Comparison of ENCODE assay signal across 9 cellular contexts in the genomic region with DNA sequence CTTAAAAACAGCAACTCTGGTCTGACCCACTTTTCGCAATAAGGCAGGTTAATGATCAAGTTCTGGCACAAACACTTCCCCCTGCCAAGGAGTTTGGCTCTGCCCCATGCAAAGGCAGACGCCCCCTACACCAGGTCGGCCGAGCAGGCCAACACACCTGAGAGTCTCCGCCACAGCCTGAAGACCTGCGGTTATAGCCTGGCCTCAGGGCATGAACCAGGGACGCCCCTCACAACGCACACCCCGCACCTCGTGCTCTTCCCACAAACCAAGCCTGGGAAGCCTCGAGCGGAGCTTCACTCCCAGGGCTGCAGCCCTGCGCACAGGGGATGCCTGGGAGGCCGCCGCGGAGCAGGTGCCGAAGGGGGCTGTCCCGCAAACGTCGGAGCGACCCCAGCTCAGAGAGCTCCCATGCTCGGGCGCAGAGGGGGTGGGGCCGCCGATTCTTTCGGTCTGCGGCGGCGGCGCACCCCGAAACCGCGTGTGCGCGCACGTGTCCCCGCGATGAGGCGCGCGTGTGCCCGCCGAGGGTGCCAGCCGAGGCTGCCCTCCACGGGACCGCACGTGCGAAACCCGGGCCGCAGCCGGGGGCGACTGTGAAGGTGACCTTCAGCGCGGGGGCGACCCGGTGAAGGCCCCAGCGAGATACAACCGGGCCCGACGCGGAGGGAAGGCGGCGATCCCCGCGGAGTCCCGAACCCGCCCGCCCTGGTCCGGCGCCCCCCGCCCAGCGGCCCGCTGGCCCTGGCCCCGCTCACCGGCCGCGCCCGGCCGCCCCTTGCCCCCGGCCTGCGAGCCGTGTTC. TPM values are rescaled to one million over a fixed set of nuclear protein-coding genes. Genes with fewer than 3 reads are reported as not detected.
DNase-seq lines count a peak whose midpoint lies in the region; ATAC-seq and TF ChIP-seq lines count a peak whose summit lies in the region.
"Had no signal": no experiment of that assay in that cellular context is flagged by ENCODE, and none has a peak within 500 bp of the region (broad histone marks: within the 10 kb centered on the region; RNA-seq: fewer than 3 reads in every experiment).

No MANE protein-coding gene starts in this region.

- H3K9me3 Mint-ChIP-seq in CD8-positive, alpha-beta T cell = no peaks in the 10 kb centered on the region
- H3K9me3 Mint-ChIP-seq in activated T-helper 1 cell treated with anti-CD3 and anti-CD28 coated beads, Interleukin-12 subunit alpha, Interleukin-12 subunit beta, Interleukin-2, Interleukin-4 antibody, amounts not matched to agents 30 ng/mL and 10 ng/mL and 1 ng/mL, durations not matched to agents 14 hours and 24 hours and 36 hours = no peaks in the 10 kb centered on the region

- TF ChIP-seq POLR2A in heart left ventricle (IDR thresholded peaks at IDR 0.05) = no peak

- H3K27me3 Mint-ChIP-seq in CD8-positive, alpha-beta T cell (ENCODE audit: low read depth) = no peaks in the 10 kb centered on the region
- no peaks in the 10 kb centered on the region for H3K27me3 Mint-ChIP-seq in activated T-helper 1 cell treated with anti-CD3 and anti-CD28 coated beads, Interleukin-12 subunit alpha, Interleukin-12 subunit beta, Interleukin-2, Interleukin-4 antibody, amounts not matched to agents 30 ng/mL and 10 ng/mL and 1 ng/mL, durations not matched to agents 14 hours and 24 hours and 36 hours (ENCODE audit: insufficient read depth)

- H3K4me1 Mint-ChIP-seq in CD8-positive, alpha-beta T cell (ENCODE audit: low read depth) = peaks cover 35% of the 10 kb centered on the region
- H3K4me1 Mint-ChIP-seq in activated T-helper 1 cell treated with anti-CD3 and anti-CD28 coated beads, Interleukin-12 subunit alpha, Interleukin-12 subunit beta, Interleukin-2, Interleukin-4 antibody, amounts not matched to agents 30 ng/mL and 10 ng/mL and 1 ng/mL, durations not matched to agents 14 hours and 24 hours and 36 hours (ENCODE audit: low read depth) = peaks cover 32% of the 10 kb centered on the region

- DNase-seq in CD8-positive, alpha-beta T cell = peak in 3 of 7 experiments; percentile 32 to 43 (median 32)
- DNase-seq in Jurkat, Clone E6-1 (ENCODE audit: low read depth, low spot score) = no peak
- peak; percentile 26 for DNase-seq in activated T-helper 1 cell treated with anti-CD3 and anti-CD28 coated beads, Interleukin-12 subunit alpha, Interleukin-12 subunit beta, Interleukin-2, Interleukin-4 antibody, amounts not matched to agents 30 ng/mL and 10 ng/mL and 1 ng/mL, durations not matched to agents 14 hours and 24 hours and 36 hours (ENCODE audit: low spot score)
- DNase-seq in heart left ventricle (no peak), retina (peak; percentile 59), mucosa of gallbladder (ENCODE audit: low spot score) (no peak), NCI-H2107 (lab: John Stamatoyannopoulos, UW) (no peak)

- WGBS in heart left ventricle, 4 donors = 1 to 5% (median 2%) methylated on average over 9 to 82 of the region's 82 CpGs

- peaks cover 45% of the 10 kb centered on the region for H3K4me1 ChIP-seq in CD8-positive, alpha-beta T cell (ENCODE audit: insufficient read depth, low read length)
- H3K4me1 ChIP-seq in heart left ventricle = peaks cover 10 to 73% (median 48%) of the 10 kb centered on the region in 12 donors

- H3K4me3 Mint-ChIP-seq in CD8-positive, alpha-beta T cell = peak overlapping the region; percentile 88
- peak overlapping the region; percentile 95 for H3K4me3 Mint-ChIP-seq in activated T-helper 1 cell treated with anti-CD3 and anti-CD28 coated beads, Interleukin-12 subunit alpha, Interleukin-12 subunit beta, Interleukin-2, Interleukin-4 antibody, amounts not matched to agents 30 ng/mL and 10 ng/mL and 1 ng/mL, durations not matched to agents 14 hours and 24 hours and 36 hours

- intact Hi-C loops in CD8-positive, alpha-beta T cell (cut with DNase I, micrococcal nuclease) = loop anchor here in 1 of 2 experiments (1.0 to 10.0 kb wide), 6 partner anchors 37 to 406 kb away; partner anchors contain the start of genes METTL16, MNT, SMG6 and SRR
- intact Hi-C loops in activated T-helper 1 cell treated with anti-CD3 and anti-CD28 coated beads, Interleukin-12 subunit alpha, Interleukin-12 subunit beta, Interleukin-2, Interleukin-4 antibody, amounts not matched to agents 30 ng/mL and 10 ng/mL and 1 ng/mL, durations not matched to agents 14 hours and 24 hours and 36 hours (cut with micrococcal nuclease) = loop anchor here (1.0 to 2.0 kb wide), 4 partner anchors 118 to 318 kb away; partner anchors contain the start of genes METTL16, MNT and PAFAH1B1
- intact Hi-C loops in heart left ventricle (cut with DNase I) = no loop called here

- no peaks in the 10 kb centered on the region for H3K36me3 ChIP-seq in CD8-positive, alpha-beta T cell (ENCODE audit: insufficient read depth, low read length)
- H3K36me3 ChIP-seq in heart left ventricle = no peaks in the 10 kb centered on the region

- H3K27ac Mint-ChIP-seq in CD8-positive, alpha-beta T cell = peak overlapping the region; percentile 77
- peak overlapping the region; percentile 92 for H3K27ac Mint-ChIP-seq in activated T-helper 1 cell treated with anti-CD3 and anti-CD28 coated beads, Interleukin-12 subunit alpha, Interleukin-12 subunit beta, Interleukin-2, Interleukin-4 antibody, amounts not matched to agents 30 ng/mL and 10 ng/mL and 1 ng/mL, durations not matched to agents 14 hours and 24 hours and 36 hours

- no peaks in the 10 kb centered on the region for H3K9me3 ChIP-seq in CD8-positive, alpha-beta T cell (ENCODE audit: low read length)
- no peaks in the 10 kb centered on the region for H3K9me3 ChIP-seq in heart left ventricle

- no peaks in the 10 kb centered on the region for H3K36me3 Mint-ChIP-seq in CD8-positive, alpha-beta T cell
- H3K36me3 Mint-ChIP-seq in activated T-helper 1 cell treated with anti-CD3 and anti-CD28 coated beads, Interleukin-12 subunit alpha, Interleukin-12 subunit beta, Interleukin-2, Interleukin-4 antibody, amounts not matched to agents 30 ng/mL and 10 ng/mL and 1 ng/mL, durations not matched to agents 14 hours and 24 hours and 36 hours (ENCODE audit: low read depth) = peaks cover 2% of the 10 kb centered on the region

- H3K27me3 ChIP-seq in CD8-positive, alpha-beta T cell (ENCODE audit: insufficient read depth, low read length) = no peaks in the 10 kb centered on the region
- no peaks in the 10 kb centered on the region for H3K27me3 ChIP-seq in heart left ventricle

- ATAC-seq in CD8-positive, alpha-beta T cell = peak; percentile 7
- ATAC-seq in GM21423 (IDR thresholded peaks at IDR 0.05; ENCODE audit: unreplicated experiment) (peak; percentile 25), heart left ventricle (no peak)

- peak overlapping the region; percentile 84 for H3K4me3 ChIP-seq in CD8-positive, alpha-beta T cell (ENCODE audit: low read depth, low read length)
- H3K4me3 ChIP-seq in Jurkat, Clone E6-1 (ENCODE audit: low read length) = peak overlapping the region; percentile 90
- peak overlapping the region; percentile 57 to 98 (median 94) for H3K4me3 ChIP-seq in heart left ventricle

- CTCF ChIA-PET in CD8-positive, alpha-beta T cell (lab: Charles Lee) = interaction anchor here (1.2 kb wide), 1 partner anchor 26 kb away, joined by 3 read pairs; no protein-coding TSS in a partner anchor

- POLR2A ChIA-PET in CD8-positive, alpha-beta T cell (lab: Charles Lee) = interaction anchor here (1.2 kb wide), 1 partner anchor 24 kb away, joined by 3 read pairs; no protein-coding TSS in a partner anchor

- peak overlapping the region; percentile 0 for H3K27ac ChIP-seq in CD8-positive, alpha-beta T cell (ENCODE audit: low read depth, low read length)
- peak overlapping the region; percentile 76 to 100 (median 90) for H3K27ac ChIP-seq in heart left ventricle

- TF ChIP-seq CTCF in CD8-positive, alpha-beta T cell (IDR thresholded peaks at IDR 0.05) = no peak
- no peak for TF ChIP-seq CTCF in heart left ventricle (IDR thresholded peaks at IDR 0.05)

RNA-seq across cellular contexts. Expression of gene CLUH, which starts 0.6 kb away (rescaled TPM):
- 10 to 100 TPM; 50.8 to 51.1 TPM for total RNA-seq in CD8-positive, alpha-beta T cell
- polyA plus RNA-seq in Jurkat, Clone E6-1 (2012; ENCODE audit: insufficient read depth, insufficient read length) = 50.4 TPM
- total RNA-seq in activated T-helper 1 cell treated with anti-CD3 and anti-CD28 coated beads, Interleukin-12 subunit alpha, Interleukin-12 subunit beta, Interleukin-2, Interleukin-4 antibody, amounts not matched to agents 30 ng/mL and 10 ng/mL and 1 ng/mL, durations not matched to agents 14 hours and 24 hours and 36 hours = 173 and 179 TPM in 2 replicates
- total RNA-seq in heart left ventricle (100 to 1,000 TPM; 104 to 298 (median 157) TPM), mucosa of gallbladder (87.4 TPM)
- polyA plus RNA-seq in heart left ventricle = 100 to 1,000 TPM in 1 of 2 donors, 10 to 100 TPM in 1; 89.5 to 123 TPM

RNA-seq across cellular contexts. Expression of gene CCDC92B, which starts 38.4 kb away (rescaled TPM):
- under 1 TPM in 1 of 2 experiments, not detected in 1; 0.08 TPM for total RNA-seq in CD8-positive, alpha-beta T cell
- not detected for polyA plus RNA-seq in Jurkat, Clone E6-1 (2012; ENCODE audit: insufficient read depth, insufficient read length)
- total RNA-seq in activated T-helper 1 cell treated with anti-CD3 and anti-CD28 coated beads, Interleukin-12 subunit alpha, Interleukin-12 subunit beta, Interleukin-2, Interleukin-4 antibody, amounts not matched to agents 30 ng/mL and 10 ng/mL and 1 ng/mL, durations not matched to agents 14 hours and 24 hours and 36 hours = 0.23 TPM in 1 of 2 replicates, not detected in the other
- total RNA-seq in heart left ventricle (under 1 TPM in 6 of 9 donors, not detected in 3; 0.08 to 0.44 (median 0.18) TPM), mucosa of gallbladder (0.14 TPM)
- under 1 TPM; 0.03 to 0.27 TPM for polyA plus RNA-seq in heart left ventricle
- total RNA-seq: RPMI7951 had no signal

Comparison
In these comparisons a context has a peak if more than half of its experiments do, and no peak if none do; other contexts are left out.
1. ATAC-seq: peak in CD8-positive, alpha-beta T cell (single experiment) and GM21423 (single experiment); none in heart left ventricle (0 of 4).
2. DNase-seq: peak in activated T-helper 1 cell treated with anti-CD3 and anti-CD28 coated beads, Interleukin-12 subunit alpha, Interleukin-12 subunit beta, Interleukin-2, Interleukin-4 antibody, amounts not matched to agents 30 ng/mL and 10 ng/mL and 1 ng/mL, durations not matched to agents 14 hours and 24 hours and 36 hours (single experiment) and retina (single experiment); none in Jurkat, Clone E6-1 (single experiment), heart left ventricle (0 of 5), mucosa of gallbladder (single experiment) and NCI-H2107 (single experiment).
3. Peak in every context shown above with its lines, with median percentiles within 50 percentile points of each other: H3K4me3 ChIP-seq.